Comparison of ENCODE assay signal across 19 cellular contexts in the genomic region with DNA sequence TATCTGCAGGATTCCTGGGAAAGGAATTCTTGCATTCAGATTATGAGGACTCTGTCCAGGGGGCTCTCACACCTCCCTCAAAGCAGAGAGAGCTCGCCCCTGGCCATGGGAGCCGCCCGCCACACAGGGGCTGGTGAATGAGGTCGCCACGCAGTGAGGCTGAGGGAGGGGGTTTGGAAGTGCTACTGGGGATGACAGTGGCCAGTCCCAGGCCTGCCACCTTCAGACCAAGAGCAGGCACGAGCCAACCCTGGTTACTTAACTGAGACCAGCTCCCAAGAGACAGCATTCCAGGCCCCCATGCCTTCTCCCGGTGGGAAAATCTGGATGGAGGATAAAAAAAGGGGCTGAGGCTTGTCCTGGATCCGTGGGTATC.
"Had no signal": no experiment of that assay in that cellular context is flagged by ENCODE, and none has a peak within 500 bp of the region (broad histone marks: within the 10 kb centered on the region; RNA-seq: fewer than 3 reads in every experiment).

No MANE protein-coding gene starts in this region.

- ATAC-seq: activated CD8-positive, alpha-beta T cell treated with anti-CD3 and anti-CD28 coated beads for 36 hours; activated naive CD4-positive, alpha-beta T cell treated with anti-CD3 and anti-CD28 coated beads, Interleukin-2, amount 50 U/mL, for 72 hours; activated T-cell treated with anti-CD3 and anti-CD28 coated beads, Interleukin-2, amount 50 U/mL, for 4 hours; naive thymus-derived CD4-positive, alpha-beta T cell had no signal

- H3K4me3 ChIP-seq: lower lobe of right lung, upper lobe of right lung had no signal

- H3K27ac ChIP-seq: lower lobe of right lung, upper lobe of right lung had no signal

- H3K9me3 ChIP-seq: lower lobe of right lung, upper lobe of right lung had no signal

- H3K27me3 ChIP-seq: upper lobe of right lung had no signal

- DNase-seq: activated CD4-positive, alpha-beta T cell treated with anti-CD3 and anti-CD28 coated beads for 48 hours; activated CD8-positive, alpha-beta T cell treated with anti-CD3 and anti-CD28 coated beads for 36 hours; activated effector memory CD4-positive, alpha-beta T cell treated with anti-CD3 and anti-CD28 coated beads, Interleukin-2, amount 50 U/mL, for 16 hours; activated T-cell treated with anti-CD3 and anti-CD28 coated beads, Interleukin-2, amount 50 U/mL, for 4 hours; cortex of kidney; effector memory CD4-positive, alpha-beta T cell; foreskin melanocyte; head of caudate nucleus; immature natural killer cell; naive thymus-derived CD4-positive, alpha-beta T cell; retina; stimulated activated CD4-positive, alpha-beta T cell treated with anti-CD3 and anti-CD28 coated beads, Interleukin-15, amount 100 ng/mL, for 24 hours; stimulated activated CD4-positive, alpha-beta T cell treated with anti-CD3 and anti-CD28 coated beads, Interleukin-4, amount 100 ng/mL, for 24 hours; stimulated activated naive CD4-positive, alpha-beta T cell treated with Interleukin-2 at 50 U/mL for 16 hours; substantia nigra; T-helper 2 cell; upper lobe of right lung had no signal
